In genomic region chr4:8856835-8857590, GRCh38 we compare ENCODE assay signal across 17 cellular contexts. TPM values are rescaled to one million over a fixed set of nuclear protein-coding genes. Genes with fewer than 3 reads are reported as not detected.
DNase-seq lines count a peak whose midpoint lies in the region; ATAC-seq lines count a peak whose summit lies in the region.
"Had no signal": no experiment of that assay in that cellular context is flagged by ENCODE, and none has a peak within 500 bp of the region (broad histone marks: within the 10 kb centered on the region; RNA-seq: fewer than 3 reads in every experiment).

No MANE protein-coding gene starts in this region.

- intact Hi-C loops in activated CD4-positive, alpha-beta memory T cell treated with anti-CD3 and anti-CD28 coated beads for 36 hours (cut with micrococcal nuclease): no loop called here

- no peak for DNase-seq in activated CD4-positive, alpha-beta memory T cell treated with anti-CD3 and anti-CD28 coated beads, Interleukin-2, amount 10 ng/mL, durations not matched to agents 7 days and 5 days
- no peak for DNase-seq in activated CD4-positive, alpha-beta memory T cell treated with anti-CD3 and anti-CD28 coated beads for 36 hours
- DNase-seq in T-helper 17 cell (no peak), AG20443 (ENCODE audit: low spot score) (no peak), NCI-H1436 (lab: John Stamatoyannopoulos, UW) (no peak)
- no peak for DNase-seq in activated CD4-positive, alpha-beta T cell treated with anti-CD3 and anti-CD28 coated beads for 1 hour
- DNase-seq: activated gamma-delta T cell; midbrain; NCI-H2171 treated with DMSO at 0.1 percent for 48 hours; stimulated activated CD4-positive, alpha-beta T cell treated with anti-CD3 and anti-CD28 coated beads, Interleukin-4, amount 100 ng/mL, for 4 hours; substantia nigra; SW 1271 had no signal

- CTCF ChIA-PET in activated CD4-positive, alpha-beta memory T cell treated with anti-CD3 and anti-CD28 coated beads, Interleukin-2, amount 10 ng/mL, durations not matched to agents 7 days and 5 days (lab: Charles Lee): no interaction called here
- CTCF ChIA-PET in activated CD4-positive, alpha-beta memory T cell treated with anti-CD3 and anti-CD28 coated beads for 36 hours (lab: Charles Lee): no interaction called here

- peaks cover 55% of the 10 kb centered on the region for H3K27me3 Mint-ChIP-seq in activated CD4-positive, alpha-beta memory T cell treated with anti-CD3 and anti-CD28 coated beads, Interleukin-2, amount 10 ng/mL, durations not matched to agents 7 days and 5 days
- H3K27me3 Mint-ChIP-seq in activated CD4-positive, alpha-beta memory T cell treated with anti-CD3 and anti-CD28 coated beads for 36 hours: peaks cover 52% of the 10 kb centered on the region
- H3K27me3 Mint-ChIP-seq in T-helper 17 cell: peaks cover 45% of the 10 kb centered on the region

- H3K27ac ChIP-seq in subcutaneous abdominal adipose tissue (ENCODE audit: low read depth, low read length): no peak overlapping the region
- H3K27ac ChIP-seq: HL-60 had no signal

- peak overlapping the region; percentile 3 for H3K4me3 Mint-ChIP-seq in activated CD4-positive, alpha-beta memory T cell treated with anti-CD3 and anti-CD28 coated beads, Interleukin-2, amount 10 ng/mL, durations not matched to agents 7 days and 5 days
- H3K4me3 Mint-ChIP-seq in activated CD4-positive, alpha-beta memory T cell treated with anti-CD3 and anti-CD28 coated beads for 36 hours: no peak overlapping the region
- peak overlapping the region; percentile 80 for H3K4me3 Mint-ChIP-seq in T-helper 17 cell

- H3K9ac ChIP-seq in iPS-15b (ENCODE audit: low read depth, low read length): no peak overlapping the region
- no peak overlapping the region for H3K9ac ChIP-seq in subcutaneous abdominal adipose tissue (ENCODE audit: low read length in 5 of 5)

- no peak overlapping the region for H3K27ac Mint-ChIP-seq in activated CD4-positive, alpha-beta memory T cell treated with anti-CD3 and anti-CD28 coated beads, Interleukin-2, amount 10 ng/mL, durations not matched to agents 7 days and 5 days
- H3K27ac Mint-ChIP-seq in activated CD4-positive, alpha-beta memory T cell treated with anti-CD3 and anti-CD28 coated beads for 36 hours: no peak overlapping the region
- no peak overlapping the region for H3K27ac Mint-ChIP-seq in T-helper 17 cell

- no peaks in the 10 kb centered on the region for H3K9me3 Mint-ChIP-seq in activated CD4-positive, alpha-beta memory T cell treated with anti-CD3 and anti-CD28 coated beads, Interleukin-2, amount 10 ng/mL, durations not matched to agents 7 days and 5 days
- H3K9me3 Mint-ChIP-seq in activated CD4-positive, alpha-beta memory T cell treated with anti-CD3 and anti-CD28 coated beads for 36 hours: no peaks in the 10 kb centered on the region

- no peaks in the 10 kb centered on the region for H3K36me3 Mint-ChIP-seq in activated CD4-positive, alpha-beta memory T cell treated with anti-CD3 and anti-CD28 coated beads, Interleukin-2, amount 10 ng/mL, durations not matched to agents 7 days and 5 days (ENCODE audit: low read depth)
- H3K36me3 Mint-ChIP-seq in activated CD4-positive, alpha-beta memory T cell treated with anti-CD3 and anti-CD28 coated beads for 36 hours: no peaks in the 10 kb centered on the region
- H3K36me3 Mint-ChIP-seq in T-helper 17 cell (ENCODE audit: low read depth): peaks cover 4% of the 10 kb centered on the region

- ATAC-seq in T-helper 17 cell: no peak
- ATAC-seq: esophagus mucosa had no signal

- H3K4me1 ChIP-seq in iPS-15b (ENCODE audit: control insufficient read depth, insufficient read depth, low read length): peaks cover 3% of the 10 kb centered on the region
- H3K4me1 ChIP-seq in subcutaneous abdominal adipose tissue (ENCODE audit: control insufficient read depth in 5 of 5, insufficient read depth in 5 of 5, low read length in 5 of 5): peaks cover 0 to 25% (median 13%) of the 10 kb centered on the region in 5 donors

- POLR2A ChIA-PET in activated CD4-positive, alpha-beta memory T cell treated with anti-CD3 and anti-CD28 coated beads, Interleukin-2, amount 10 ng/mL, durations not matched to agents 7 days and 5 days (lab: Charles Lee): no interaction called here
- POLR2A ChIA-PET in activated CD4-positive, alpha-beta memory T cell treated with anti-CD3 and anti-CD28 coated beads for 36 hours (lab: Charles Lee): no interaction called here

- peaks cover 86% of the 10 kb centered on the region for H3K27me3 ChIP-seq in iPS-15b (ENCODE audit: control insufficient read depth, insufficient read depth, low read length)
- peaks cover 57 to 90% (median 75%) of the 10 kb centered on the region in 5 donors for H3K27me3 ChIP-seq in subcutaneous abdominal adipose tissue (ENCODE audit: control insufficient read depth in 5 of 5, insufficient read depth in 4 of 5, low read length in 5 of 5)

- H3K36me3 ChIP-seq in iPS-15b (ENCODE audit: control insufficient read depth, insufficient read depth, low read length): no peaks in the 10 kb centered on the region
- H3K36me3 ChIP-seq in subcutaneous abdominal adipose tissue (ENCODE audit: control insufficient read depth in 5 of 5, insufficient read depth in 5 of 5, low read length in 5 of 5): no peaks in the 10 kb centered on the region

- H3K9me3 ChIP-seq in T-helper 17 cell (ENCODE audit: control insufficient read depth, low read length, poor library complexity, severe bottlenecking) (no peaks in the 10 kb centered on the region), iPS-15b (ENCODE audit: control insufficient read depth, insufficient read depth, low read length) (no peaks in the 10 kb centered on the region), subcutaneous abdominal adipose tissue (ENCODE audit: control insufficient read depth in 5 of 5, low read length in 5 of 5) (peaks cover 0 to 13% (median 12%) of the 10 kb centered on the region in 5 donors)

- peak overlapping the region; percentile 41 for H3K4me3 ChIP-seq in iPS-15b (ENCODE audit: low read depth, low read length)
- H3K4me3 ChIP-seq in subcutaneous abdominal adipose tissue (ENCODE audit: low read depth in 1 of 5, low read length in 5 of 5): peak overlapping the region in 3 of 5 donors; percentile 27 to 47 (median 36)

- peaks cover 6% of the 10 kb centered on the region for H3K4me1 Mint-ChIP-seq in activated CD4-positive, alpha-beta memory T cell treated with anti-CD3 and anti-CD28 coated beads, Interleukin-2, amount 10 ng/mL, durations not matched to agents 7 days and 5 days
- peaks cover 7% of the 10 kb centered on the region for H3K4me1 Mint-ChIP-seq in activated CD4-positive, alpha-beta memory T cell treated with anti-CD3 and anti-CD28 coated beads for 36 hours (ENCODE audit: low read depth)
- H3K4me1 Mint-ChIP-seq in T-helper 17 cell: peaks cover 11% of the 10 kb centered on the region

RNA-seq across cellular contexts. Expression of gene HMX1, which starts 14.6 kb away (rescaled TPM):
- total RNA-seq in activated CD4-positive, alpha-beta memory T cell treated with anti-CD3 and anti-CD28 coated beads, Interleukin-2, amount 10 ng/mL, durations not matched to agents 7 days and 5 days: not detected
- not detected for total RNA-seq in activated CD4-positive, alpha-beta memory T cell treated with anti-CD3 and anti-CD28 coated beads for 36 hours
- not detected for total RNA-seq in T-helper 17 cell
- total RNA-seq: esophagus mucosa, pulmonary artery endothelial cell had no signal
